11 cellular contexts compared by ENCODE assay signal in the genomic region with DNA sequence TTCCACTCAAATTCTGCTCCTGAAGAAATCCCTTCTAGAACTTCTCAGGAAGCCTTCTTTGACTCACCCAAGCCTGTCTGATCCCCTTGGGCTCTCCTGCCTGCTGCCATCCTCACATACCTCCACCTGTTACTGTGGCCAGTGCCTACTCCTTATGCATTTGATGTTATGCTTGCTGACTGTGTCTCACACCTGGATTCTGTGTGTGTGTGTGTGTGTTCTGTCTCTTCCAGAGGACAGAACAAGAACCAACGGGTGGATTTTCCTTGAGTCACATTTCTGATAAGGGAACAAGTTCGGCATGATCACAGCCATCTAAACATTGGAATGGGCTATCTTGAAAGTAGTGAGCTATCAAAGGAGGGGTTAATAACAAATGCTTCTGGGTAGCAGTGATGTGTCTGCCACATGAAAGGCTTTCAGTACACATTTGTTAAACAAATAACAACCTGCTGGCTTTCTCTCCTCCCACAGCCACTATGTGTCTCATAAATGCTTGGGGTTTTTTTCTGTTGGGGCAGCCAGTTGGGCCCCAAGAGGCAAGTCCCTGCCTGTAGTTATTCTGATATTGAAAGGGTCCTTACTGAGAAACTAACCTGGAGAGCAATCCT. TPM values are rescaled to one million over a fixed set of nuclear protein-coding genes. Genes with fewer than 3 reads are reported as not detected.
DNase-seq lines count a peak whose midpoint lies in the region; ATAC-seq and TF ChIP-seq lines count a peak whose summit lies in the region.
"Had no signal": no experiment of that assay in that cellular context is flagged by ENCODE, and none has a peak within 500 bp of the region (broad histone marks: within the 10 kb centered on the region; RNA-seq: fewer than 3 reads in every experiment).

No MANE protein-coding gene starts in this region.

- H3K27me3 ChIP-seq in body of pancreas, result no peaks in the 10 kb centered on the region

- ATAC-seq in HG02870 (IDR thresholded peaks at IDR 0.05; ENCODE audit: unreplicated experiment) (peak; percentile 60), body of pancreas (no peak), sciatic nerve (peak; percentile 2), HG03571 (IDR thresholded peaks at IDR 0.05; ENCODE audit: unreplicated experiment) (no peak)
- ATAC-seq: K562 had no signal

- H3K9me3 ChIP-seq in body of pancreas, result no peaks in the 10 kb centered on the region

- H3K27ac ChIP-seq in body of pancreas, result peak overlapping the region; percentile 65 to 100 (median 87)
- H3K27ac ChIP-seq: WERI-Rb-1 had no signal

- peak; percentile 11 for DNase-seq in NCI-H2196 (lab: John Stamatoyannopoulos, UW; ENCODE audit: unreplicated experiment)
- DNase-seq in NCI-H2196 treated with DMSO at 0.1 percent for 48 hours (lab: John Stamatoyannopoulos, UW; ENCODE audit: unreplicated experiment), result no peak
- no peak for DNase-seq in body of pancreas
- no peak for DNase-seq in sciatic nerve (ENCODE audit: low spot score)
- DNase-seq in COLO829 (ENCODE audit: low spot score), result no peak
- DNase-seq in stimulated activated CD4-positive, alpha-beta T cell treated with anti-CD3 and anti-CD28 coated beads, Interleukin-2, amount 100 ng/mL, for 48 hours, result no peak
- DNase-seq: GDM1, WERI-Rb-1 had no signal

- TF ChIP-seq CTCF in body of pancreas (IDR thresholded peaks at IDR 0.05), result no peak

- 5 to 30% methylated on average over 2 of the region's 2 CpGs for WGBS in body of pancreas, 2 donors

- no peaks in the 10 kb centered on the region for H3K36me3 ChIP-seq in body of pancreas (replicated peaks in 1 of 2; ENCODE audit: insufficient read depth in 1 of 2, low read depth in 2 of 2)
- H3K36me3 ChIP-seq: WERI-Rb-1 had no signal

- H3K4me1 ChIP-seq in body of pancreas, result peaks cover 62% of the 10 kb centered on the region

- intact Hi-C loops in body of pancreas (cut with DNase I), result no loop called here
- intact Hi-C loops in sciatic nerve (cut with DNase I), result no loop called here

- no peak for TF ChIP-seq POLR2A in body of pancreas (IDR thresholded peaks at IDR 0.05)

- H3K4me3 ChIP-seq in body of pancreas, result no peak overlapping the region
- H3K4me3 ChIP-seq: K562 had no signal

RNA-seq across cellular contexts. Expression of gene GPR37L1, which starts 8.9 kb away (rescaled TPM):
- total RNA-seq in body of pancreas, result not detected
- total RNA-seq in sciatic nerve, result 33.3 TPM
- total RNA-seq: K562 had no signal

RNA-seq across cellular contexts. Expression of gene ARL8A, which starts 30.7 kb away (rescaled TPM):
- total RNA-seq in body of pancreas (10 to 100 TPM; 18.1 to 21.0 TPM), sciatic nerve (112 TPM)

RNA-seq across cellular contexts. Expression of gene PTPN7, which starts 46.6 kb away (rescaled TPM):
- 1 to 10 TPM; 1.6 to 3.6 TPM for total RNA-seq in body of pancreas
- total RNA-seq in sciatic nerve, result 2.5 TPM

Comparison
In these comparisons a context has a peak if more than half of its experiments do, and no peak if none do; other contexts are left out.
1. ATAC-seq: peak in HG02870 (single experiment) and sciatic nerve (single experiment); none in body of pancreas (single experiment) and HG03571 (single experiment).
2. RNA of gene GPR37L1, which starts 8.9 kb away (total RNA-seq): 33.3 TPM in sciatic nerve (single experiment); not detected in body of pancreas; every median in the first group is over 10 times any median in the second.